In genomic region chr1:30839827-30840359, GRCh38 we compare ENCODE assay signal across 23 cellular contexts.
"Had no signal": no experiment of that assay in that cellular context is flagged by ENCODE, and none has a peak within 500 bp of the region (broad histone marks: within the 10 kb centered on the region; RNA-seq: fewer than 3 reads in every experiment).

No MANE protein-coding gene starts in this region.

- DNase-seq: colonic mucosa; cortex of kidney; dermis blood vessel endothelial cell; dorsolateral prefrontal cortex; effector CD4-positive, alpha-beta T cell; effector memory CD4-positive, alpha-beta T cell; foreskin keratinocyte; glutamatergic neuron; head of caudate nucleus; heart right ventricle; hippocampal formation; left cardiac atrium; left lung; left ventricle myocardium superior; lower lobe of right lung; mesenchymal stem cell; mucosa of descending colon had no signal

- H3K36me3 Mint-ChIP-seq: mesothelial cell of epicardium had no signal

- H3K4me1 ChIP-seq: colonic mucosa, foreskin keratinocyte had no signal

- FAIRE-seq: frontal cortex, islet of Langerhans, keratinocyte had no signal

- H3K27ac Mint-ChIP-seq: mesothelial cell of epicardium had no signal

- H3K4me1 Mint-ChIP-seq: mesothelial cell of epicardium had no signal

- H3K36me3 ChIP-seq: colonic mucosa, esophagus muscularis mucosa, gastroesophageal sphincter, heart right ventricle, left lung, lower lobe of right lung had no signal

- H3K27me3 ChIP-seq: colonic mucosa, dorsolateral prefrontal cortex, esophagus muscularis mucosa had no signal

- H3K9me3 ChIP-seq: colonic mucosa, esophagus muscularis mucosa, gastroesophageal sphincter, heart right ventricle, left lung, lower lobe of right lung, mucosa of descending colon had no signal

- H3K4me3 ChIP-seq: colonic mucosa, dorsolateral prefrontal cortex, esophagus muscularis mucosa, gastroesophageal sphincter, heart right ventricle, left lung, lower lobe of right lung, mucosa of descending colon had no signal

- H3K27ac ChIP-seq: colonic mucosa, dorsolateral prefrontal cortex, esophagus muscularis mucosa, foreskin keratinocyte, gastroesophageal sphincter, heart right ventricle, left lung, lower lobe of right lung had no signal

- H3K4me3 Mint-ChIP-seq: mesothelial cell of epicardium had no signal
